ENCODE assay signal across 7 cellular contexts in genomic region chr16:81996664-81997529, GRCh38. TPM values are rescaled to one million over a fixed set of nuclear protein-coding genes. Genes with fewer than 3 reads are reported as not detected.
DNase-seq lines count a peak whose midpoint lies in the region; ATAC-seq and TF ChIP-seq lines count a peak whose summit lies in the region.

No MANE protein-coding gene starts in this region.

- H3K9me3 ChIP-seq in gastroesophageal sphincter (no peaks in the 10 kb centered on the region), suprapubic skin (no peaks in the 10 kb centered on the region)

- H3K9me3 Mint-ChIP-seq in T-cell: no peaks in the 10 kb centered on the region

- H3K4me1 ChIP-seq in gastroesophageal sphincter (peaks cover 0 to 14% (median 5%) of the 10 kb centered on the region in 3 donors), suprapubic skin (peaks cover 20% of the 10 kb centered on the region)

- peaks cover 0 to 4% (median 0%) of the 10 kb centered on the region in 3 donors for H3K4me1 Mint-ChIP-seq in T-cell

- TF ChIP-seq POLR2A in gastroesophageal sphincter (IDR thresholded peaks at IDR 0.05): no peak
- no peak for TF ChIP-seq POLR2A in suprapubic skin (IDR thresholded peaks at IDR 0.05)

- H3K27me3 Mint-ChIP-seq in T-cell: peaks cover 0 to 2% of the 10 kb centered on the region in 2 donors

- CTCF ChIA-PET in T-cell (lab: Charles Lee): no interaction called here

- H3K4me3 ChIP-seq in gastroesophageal sphincter (no peak overlapping the region), suprapubic skin (no peak overlapping the region)

- ATAC-seq in gastroesophageal sphincter: peak; percentile 35
- ATAC-seq in T-cell (replicated peaks in 1 of 4): no peak

- H3K27ac Mint-ChIP-seq in T-cell: no peak overlapping the region

- H3K4me3 Mint-ChIP-seq in T-cell: no peak overlapping the region

- 36 to 44% methylated on average over 7 to 11 of the region's 11 CpGs for WGBS in gastroesophageal sphincter (ENCODE audit: low coverage in 1 of 2), 2 donors
- WGBS in suprapubic skin: 37% methylated on average over 11 of the region's 11 CpGs

- TF ChIP-seq EP300 in gastroesophageal sphincter (IDR thresholded peaks at IDR 0.05) (no peak), suprapubic skin (IDR thresholded peaks at IDR 0.05) (no peak)

- H3K27ac ChIP-seq in gastroesophageal sphincter: peak overlapping the region in 3 of 4 donors; percentile 6 to 57 (median 46)
- H3K27ac ChIP-seq in suprapubic skin: peak overlapping the region; percentile 55

- DNase-seq in HK-2 (ENCODE audit: unreplicated experiment) (peak; percentile 41), SK-MEL-5 (ENCODE audit: low read depth, low spot score) (peak; percentile 51), suprapubic skin (ENCODE audit: low spot score in 2 of 2) (no peak), T1000 (lab: John Stamatoyannopoulos, UW) (no peak), T-cell (no peak)
- no peak for DNase-seq in activated T-cell treated with anti-CD3 and anti-CD28 coated beads, Interleukin-2, amount 50 U/mL, for 1 hour

- H3K27me3 ChIP-seq in gastroesophageal sphincter (no peaks in the 10 kb centered on the region), suprapubic skin (no peaks in the 10 kb centered on the region)

- POLR2A ChIA-PET in T-cell (lab: Charles Lee): no interaction called here

- in situ Hi-C loops in SK-MEL-5 (cut with HindIII; ENCODE audit: low pct_unique_long_range_greater_than_20kb, low sequenced_read_pairs): no loop called here

- H3K36me3 Mint-ChIP-seq in T-cell: peaks cover 15% of the 10 kb centered on the region

- peak in 2 of 4 experiments; percentile 3 to 26 for TF ChIP-seq CTCF in gastroesophageal sphincter (IDR thresholded peaks at IDR 0.05)
- peak in 1 of 2 donors; percentile 23 for TF ChIP-seq CTCF in suprapubic skin (IDR thresholded peaks at IDR 0.05)

- H3K36me3 ChIP-seq in gastroesophageal sphincter: peaks cover 0 to 5% of the 10 kb centered on the region in 2 donors
- peaks cover 9% of the 10 kb centered on the region for H3K36me3 ChIP-seq in suprapubic skin

RNA-seq across cellular contexts. Expression of gene SDR42E1, which starts 14.4 kb away (rescaled TPM):
- total RNA-seq in SK-MEL-5 (2014; rRNA removed; shearing (Covaris generic)): not detected in 2 replicates
- polyA plus RNA-seq in SK-MEL-5 (2015; cell fraction: cytosol; rRNA removed): 0.01 TPM in 1 of 2 replicates, not detected in the other
- polyA plus RNA-seq in SK-MEL-5 (2015; cell fraction: nucleus; rRNA removed): not detected in 2 replicates
- 1 to 10 TPM in 3 of 4 donors, under 1 TPM in 1; 0.62 to 2.1 (median 1.7) TPM for total RNA-seq in gastroesophageal sphincter
- 10 to 100 TPM; 21.5 to 34.6 (median 28.3) TPM for total RNA-seq in suprapubic skin
- total RNA-seq in T-cell: 1 to 10 TPM; 3.0 to 7.4 (median 5.0) TPM

RNA-seq across cellular contexts. Expression of gene HSD17B2, which starts 38.2 kb away (rescaled TPM):
- total RNA-seq in SK-MEL-5 (2014; rRNA removed; shearing (Covaris generic)): not detected in 2 replicates
- 0.17 TPM in 1 of 2 replicates, not detected in the other for polyA plus RNA-seq in SK-MEL-5 (2015; cell fraction: cytosol; rRNA removed)
- not detected in 2 replicates for polyA plus RNA-seq in SK-MEL-5 (2015; cell fraction: nucleus; rRNA removed)
- total RNA-seq in gastroesophageal sphincter: under 1 TPM in 1 of 4 donors, not detected in 3; 0.40 TPM
- 10 to 100 TPM in 1 of 4 donors, 1 to 10 TPM in 3; 2.7 to 10.6 (median 4.0) TPM for total RNA-seq in suprapubic skin
- total RNA-seq in T-cell: not detected

Comparison
In these comparisons a context has a peak if more than half of its experiments do, and no peak if none do; other contexts are left out.
1. DNase-seq: peak in HK-2 (single experiment) and SK-MEL-5 (single experiment); none in suprapubic skin (0 of 2), T1000 (single experiment), activated T-cell treated with anti-CD3 and anti-CD28 coated beads, Interleukin-2, amount 50 U/mL, for 1 hour (single experiment) and T-cell (0 of 34).